ENCODE assay signal across 27 cellular contexts in the genomic region with DNA sequence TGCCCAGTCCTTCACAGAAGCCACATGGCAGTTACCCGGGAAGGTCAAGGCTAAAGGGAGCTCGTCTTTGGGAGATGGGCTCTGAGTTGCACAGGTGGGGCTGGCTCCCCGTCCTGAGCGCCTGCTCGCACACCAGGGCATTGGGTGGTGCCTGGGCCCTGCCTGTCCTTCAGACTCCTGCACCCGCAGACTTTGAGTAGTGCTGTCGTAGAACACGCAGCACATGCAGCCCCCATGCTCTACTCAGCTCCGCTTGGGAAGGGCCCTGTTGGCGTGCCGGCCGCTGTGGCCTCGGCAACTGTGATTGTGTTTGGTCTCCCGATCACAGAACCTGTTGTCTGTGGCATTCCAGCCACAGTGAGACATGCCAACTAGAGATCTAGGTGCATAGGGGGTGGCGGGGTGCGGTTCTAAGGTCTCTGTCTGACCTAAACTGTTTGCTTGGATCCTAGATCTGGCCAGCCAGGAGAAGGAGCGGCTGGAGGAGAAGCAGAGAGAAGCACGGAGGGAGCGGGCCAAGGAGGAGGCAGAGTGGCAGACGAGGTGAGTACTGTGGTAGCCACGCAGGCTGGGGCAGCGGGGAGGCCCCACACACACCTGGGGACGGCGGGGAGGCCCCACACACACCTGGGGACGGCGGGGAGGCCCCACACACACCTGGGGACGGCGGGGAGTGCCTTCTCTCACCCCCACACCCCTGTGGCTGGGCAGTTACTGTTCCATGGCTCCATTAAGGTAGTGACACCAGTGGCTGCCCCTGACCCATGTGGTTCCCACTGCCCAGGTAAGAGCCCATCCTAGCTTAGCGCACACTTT. TPM values are rescaled to one million over a fixed set of nuclear protein-coding genes. Genes with fewer than 3 reads are reported as not detected.
DNase-seq lines count a peak whose midpoint lies in the region; ATAC-seq, FAIRE-seq and TF ChIP-seq lines count a peak whose summit lies in the region.
"Had no signal": no experiment of that assay in that cellular context is flagged by ENCODE, and none has a peak within 500 bp of the region (broad histone marks: within the 10 kb centered on the region; RNA-seq: fewer than 3 reads in every experiment).

No MANE protein-coding gene starts in this region.

- no peak overlapping the region for H3K4me3 ChIP-seq in HepG2 (replicated peaks in 1 of 3; ENCODE audit: insufficient read depth in 1 of 3, low read depth in 2 of 3, low read length in 3 of 3)
- H3K4me3 ChIP-seq in right lobe of liver: no peak overlapping the region
- H3K4me3 ChIP-seq: colonic mucosa, esophagus squamous epithelium, left lung, suprapubic skin, uterus had no signal

- CTCF ChIA-PET in HepG2 (lab: Yijun Ruan, JAX; ENCODE audit: low intra/inter-chr PET ratio, low total read pairs): no interaction called here

- TF ChIP-seq EP300 in HepG2 (IDR thresholded peaks at IDR 0.05; ENCODE audit: low read depth in 2 of 2, low read length in 2 of 2): no peak
- TF ChIP-seq EP300 in HepG2 (CRISPR knock-in tag; IDR thresholded peaks at IDR 0.05; ENCODE audit: borderline replicate concordance): no peak

- H3K4me1 Mint-ChIP-seq in brain: peaks cover 13% of the 10 kb centered on the region
- peaks cover 27 to 37% of the 10 kb centered on the region in 2 donors for H3K4me1 Mint-ChIP-seq in natural killer cell

- no peaks in the 10 kb centered on the region for H3K79me2 ChIP-seq in HepG2 (ENCODE audit: insufficient read depth, low read length)

- H3K27me3 Mint-ChIP-seq in brain (no peaks in the 10 kb centered on the region), natural killer cell (ENCODE audit: low read depth in 2 of 2) (no peaks in the 10 kb centered on the region)

- no peak overlapping the region for H3K27ac ChIP-seq in HepG2 (ENCODE audit: extremely low read length, insufficient read depth, low read length)
- H3K27ac ChIP-seq in right lobe of liver: no peak overlapping the region
- H3K27ac ChIP-seq: brain microvascular endothelial cell, C4-2B, colonic mucosa, esophagus squamous epithelium, left lung, suprapubic skin, uterus, WERI-Rb-1 had no signal

- peak overlapping the region in 3 of 5 experiments; percentile 16 to 60 (median 28) for H3K27ac Mint-ChIP-seq in brain
- peak overlapping the region; percentile 88 for H3K27ac Mint-ChIP-seq in natural killer cell

- BruUV-seq in HepG2 (replicated peaks; lab: Mats Ljungman, UMichigan): no TSS peak

- in situ Hi-C loops in HepG2 (cut with HindIII; ENCODE audit: extremely low pct_ligation_motif_present, low pct_unique_long_range_greater_than_20kb): no loop called here

- intact Hi-C loops in HepG2 (cut with micrococcal nuclease; ENCODE audit: unreplicated experiment) (no loop called here), right lobe of liver (cut with DNase I) (no loop called here), natural killer cell (cut with micrococcal nuclease) (no loop called here)

- DNase-seq in HepG2 (ENCODE audit: low spot score) (no peak), right lobe of liver (no peak), natural killer cell (no peak), NCI-H1930 (lab: John Stamatoyannopoulos, UW) (no peak), superior temporal gyrus (ENCODE audit: extremely low spot score) (no peak)
- DNase-seq: activated effector memory CD4-positive, alpha-beta T cell treated with anti-CD3 and anti-CD28 coated beads, Interleukin-2, amount 50 U/mL, for 16 hours; brain microvascular endothelial cell; colonic mucosa; DMS 273 treated with DMSO at 0.1 percent for 48 hours; esophagus squamous epithelium; KBM-7; left lung; midbrain; MM.1S; NCI-H1417; NCI-H446; stimulated activated CD4-positive, alpha-beta T cell treated with anti-CD3 and anti-CD28 coated beads, Interleukin-1b, Interleukin-23, amount 100 ng/mL, for 48 hours; uterus; WERI-Rb-1 had no signal

- peaks cover 49% of the 10 kb centered on the region for H3K36me3 Mint-ChIP-seq in brain
- no peaks in the 10 kb centered on the region for H3K36me3 Mint-ChIP-seq in natural killer cell

- H3K36me3 ChIP-seq in HepG2 (replicated peaks in 1 of 2; ENCODE audit: control insufficient read depth in 1 of 2, insufficient read depth in 2 of 2, low read length in 2 of 2): peaks cover 39 to 63% of the 10 kb centered on the region in 2 experiments
- peaks cover 0 to 52% (median 12%) of the 10 kb centered on the region in 4 donors for H3K36me3 ChIP-seq in right lobe of liver
- H3K36me3 ChIP-seq: uterus had no signal

- TF ChIP-seq RAD21 in HepG2 (CRISPR knock-in tag; IDR thresholded peaks at IDR 0.05): no peak

- H4K20me1 ChIP-seq in HepG2 (ENCODE audit: insufficient read depth, low read length): no peaks in the 10 kb centered on the region

- no peaks in the 10 kb centered on the region for H3K4me1 ChIP-seq in HepG2 (ENCODE audit: insufficient read depth, low read length)
- H3K4me1 ChIP-seq in right lobe of liver: peaks cover 0 to 3% (median 0%) of the 10 kb centered on the region in 4 donors
- H3K4me1 ChIP-seq: colonic mucosa, left lung, uterus had no signal

- TF ChIP-seq CTCF in HepG2 (CRISPR knock-in tag; IDR thresholded peaks at IDR 0.05) (no peak), right lobe of liver (IDR thresholded peaks at IDR 0.05) (no peak), brain (conservative IDR thresholded peaks at IDR 0.05) (no peak), natural killer cell (IDR thresholded peaks at IDR 0.05) (no peak)

- H3K9me3 Mint-ChIP-seq in brain (no peaks in the 10 kb centered on the region), natural killer cell (no peaks in the 10 kb centered on the region)

- POLR2A ChIA-PET in HepG2 (lab: Yijun Ruan, JAX): no interaction called here

- WGBS in HepG2 (ENCODE audit: low lambda C conversion rate): 97% methylated on average over 29 of the region's 29 CpGs
- 96% methylated on average over 7 of the region's 29 CpGs for WGBS in right lobe of liver (ENCODE audit: insufficient coverage, low coverage, low lambda C conversion rate, missing lambda C conversion rate)

- H3K9ac ChIP-seq in HepG2 (ENCODE audit: insufficient read depth, low read depth, low read length): no peak overlapping the region

- H2AFZ ChIP-seq in HepG2 (ENCODE audit: low read length): no peak overlapping the region

- H3K27me3 ChIP-seq in HepG2 (ENCODE audit: control insufficient read depth in 1 of 2, insufficient read depth in 2 of 2, low read length in 2 of 2) (no peaks in the 10 kb centered on the region), right lobe of liver (no peaks in the 10 kb centered on the region)
- H3K27me3 ChIP-seq: brain microvascular endothelial cell, colonic mucosa, esophagus squamous epithelium, left lung, suprapubic skin, uterus had no signal

- no peaks in the 10 kb centered on the region for H3K9me3 ChIP-seq in HepG2 (ENCODE audit: low read length)
- no peaks in the 10 kb centered on the region for H3K9me3 ChIP-seq in right lobe of liver
- H3K9me3 ChIP-seq: colonic mucosa, esophagus squamous epithelium, left lung, suprapubic skin, uterus had no signal

- FAIRE-seq in HepG2 (lab: Jason Lieb, UNC): no peak
- FAIRE-seq: frontal cortex, GM19239 had no signal

- no peak overlapping the region for H3K4me3 Mint-ChIP-seq in brain
- peak overlapping the region; percentile 77 for H3K4me3 Mint-ChIP-seq in natural killer cell

- ATAC-seq in HepG2 (peak; percentile 9; the same call in 2 of the 3 replicates), right lobe of liver (no peak), natural killer cell (peak in 1 of 3 donors; percentile 3), HG03139 (IDR thresholded peaks at IDR 0.05; ENCODE audit: unreplicated experiment) (no peak), GM18502 (IDR thresholded peaks at IDR 0.05; ENCODE audit: poor library complexity, unreplicated experiment) (no peak)
- ATAC-seq: HCT116, left lung had no signal

- no peak for TF ChIP-seq POLR2A in HepG2 (IDR thresholded peaks at IDR 0.05; ENCODE audit: insufficient read depth in 1 of 2, low read depth in 2 of 2, low read length in 2 of 2)
- no peak for TF ChIP-seq POLR2A in right lobe of liver (IDR thresholded peaks at IDR 0.05)

- H3K4me2 ChIP-seq in HepG2 (ENCODE audit: low read depth, low read length): no peak overlapping the region

RNA-seq across cellular contexts. Expression of a gene that starts 11.3 kb away (rescaled TPM):
- 143 and 154 TPM in 2 replicates for total RNA-seq in HepG2 (2016; rRNA removed; fragmentation: Illumina TruSeq; extraction: Trizol)
- total RNA-seq in HepG2 (2016; cell fraction: cytosol; rRNA removed; fragmentation: Illumina TruSeq; extraction: Trizol; ENCODE audit: low read depth): 51.6 and 53.2 TPM in 2 replicates
- total RNA-seq in HepG2 (2016; cell fraction: insoluble cytoplasmic fraction; rRNA removed; fragmentation: Illumina TruSeq; extraction: Trizol): 149 and 159 TPM in 2 replicates
- 59.3 and 62.8 TPM in 2 replicates for total RNA-seq in HepG2 (2016; cell fraction: membrane; rRNA removed; fragmentation: Illumina TruSeq; extraction: Trizol)
- total RNA-seq in HepG2 (2016; cell fraction: nucleus; rRNA removed; fragmentation: Illumina TruSeq; extraction: Trizol): 76.2 and 86.5 TPM in 2 replicates
- 92.9 and 106 TPM in 2 replicates for polyA plus RNA-seq in HepG2 (2011; rRNA removed)
- 90.4 and 144 TPM in 2 replicates for polyA plus RNA-seq in HepG2 (2011; cell fraction: cytosol; rRNA removed)
- 158 and 185 TPM in 2 replicates for polyA plus RNA-seq in HepG2 (2011; cell fraction: nucleus; rRNA removed)
- 62.1 and 86.3 TPM in 2 replicates for polyA plus RNA-seq in HepG2 (2012)
- 50.3 and 52.6 TPM in 2 replicates for polyA plus RNA-seq in HepG2 (2016; cell fraction: cytosol; fragmentation: Illumina TruSeq; extraction: Trizol; ENCODE audit: low read depth)
- polyA plus RNA-seq in HepG2 (2016; cell fraction: insoluble cytoplasmic fraction; fragmentation: Illumina TruSeq; extraction: Trizol; ENCODE audit: low read depth): 185 and 189 TPM in 2 replicates
- polyA plus RNA-seq in HepG2 (2016; cell fraction: membrane; fragmentation: Illumina TruSeq; extraction: Trizol; ENCODE audit: low read depth): 54.2 and 55.6 TPM in 2 replicates
- 165 and 171 TPM in 2 replicates for polyA plus RNA-seq in HepG2 (2016; cell fraction: nucleus; fragmentation: Illumina TruSeq; extraction: Trizol; ENCODE audit: insufficient read depth, low read depth)
- polyA minus RNA-seq in HepG2 (2011; rRNA and poly(A)+ RNA removed; ENCODE audit: low replicate concordance): 92.6 and 107 TPM in 2 replicates
- polyA minus RNA-seq in HepG2 (2011; cell fraction: cytosol; rRNA and poly(A)+ RNA removed): 50.7 and 55.0 TPM in 2 replicates
- polyA minus RNA-seq in HepG2 (2011; cell fraction: nucleus; rRNA and poly(A)+ RNA removed): 47.2 and 49.4 TPM in 2 replicates
- total RNA-seq in right lobe of liver: 100 to 1,000 TPM in 2 of 6 experiments, 10 to 100 TPM in 4; 49.5 to 139 (median 55.7) TPM
- 170 TPM for polyA plus RNA-seq in brain (ENCODE audit: insufficient read depth, low read depth, low replicate concordance)
- 10 to 100 TPM; 81.4 to 88.4 (median 84.6) TPM for total RNA-seq in natural killer cell

RNA-seq across cellular contexts. Expression of a gene that starts 53.1 kb away (rescaled TPM):
- total RNA-seq in HepG2 (2016; rRNA removed; fragmentation: Illumina TruSeq; extraction: Trizol): 37.4 and 41.5 TPM in 2 replicates
- 19.3 and 19.7 TPM in 2 replicates for total RNA-seq in HepG2 (2016; cell fraction: cytosol; rRNA removed; fragmentation: Illumina TruSeq; extraction: Trizol; ENCODE audit: low read depth)
- total RNA-seq in HepG2 (2016; cell fraction: insoluble cytoplasmic fraction; rRNA removed; fragmentation: Illumina TruSeq; extraction: Trizol): 37.3 and 39.8 TPM in 2 replicates
- 18.5 and 19.9 TPM in 2 replicates for total RNA-seq in HepG2 (2016; cell fraction: membrane; rRNA removed; fragmentation: Illumina TruSeq; extraction: Trizol)
- 31.6 and 31.7 TPM in 2 replicates for total RNA-seq in HepG2 (2016; cell fraction: nucleus; rRNA removed; fragmentation: Illumina TruSeq; extraction: Trizol)
- 18.5 and 20.5 TPM in 2 replicates for polyA plus RNA-seq in HepG2 (2011; rRNA removed)
- polyA plus RNA-seq in HepG2 (2011; cell fraction: cytosol; rRNA removed): 11.8 and 12.2 TPM in 2 replicates
- polyA plus RNA-seq in HepG2 (2011; cell fraction: nucleus; rRNA removed): 64.3 and 72.2 TPM in 2 replicates
- 29.8 and 30.8 TPM in 2 replicates for polyA plus RNA-seq in HepG2 (2012)
- 3.5 and 4.8 TPM in 2 replicates for polyA plus RNA-seq in HepG2 (2016; cell fraction: cytosol; fragmentation: Illumina TruSeq; extraction: Trizol; ENCODE audit: low read depth)
- polyA plus RNA-seq in HepG2 (2016; cell fraction: insoluble cytoplasmic fraction; fragmentation: Illumina TruSeq; extraction: Trizol; ENCODE audit: low read depth): 31.7 and 35.2 TPM in 2 replicates
- 9.5 and 9.7 TPM in 2 replicates for polyA plus RNA-seq in HepG2 (2016; cell fraction: membrane; fragmentation: Illumina TruSeq; extraction: Trizol; ENCODE audit: low read depth)
- polyA plus RNA-seq in HepG2 (2016; cell fraction: nucleus; fragmentation: Illumina TruSeq; extraction: Trizol; ENCODE audit: insufficient read depth, low read depth): 69.1 and 71.6 TPM in 2 replicates
- polyA minus RNA-seq in HepG2 (2011; rRNA and poly(A)+ RNA removed; ENCODE audit: low replicate concordance): 28.3 and 39.1 TPM in 2 replicates
- 11.3 and 14.2 TPM in 2 replicates for polyA minus RNA-seq in HepG2 (2011; cell fraction: cytosol; rRNA and poly(A)+ RNA removed)
- polyA minus RNA-seq in HepG2 (2011; cell fraction: nucleus; rRNA and poly(A)+ RNA removed): 62.2 and 69.3 TPM in 2 replicates
- total RNA-seq in right lobe of liver: 10 to 100 TPM; 15.6 to 27.8 (median 21.2) TPM
- 54.9 TPM for polyA plus RNA-seq in brain (ENCODE audit: insufficient read depth, low read depth, low replicate concordance)
- total RNA-seq in natural killer cell: 100 to 1,000 TPM in 2 of 3 donors, 10 to 100 TPM in 1; 77.9 to 112 (median 104) TPM
